In the genomic region with DNA sequence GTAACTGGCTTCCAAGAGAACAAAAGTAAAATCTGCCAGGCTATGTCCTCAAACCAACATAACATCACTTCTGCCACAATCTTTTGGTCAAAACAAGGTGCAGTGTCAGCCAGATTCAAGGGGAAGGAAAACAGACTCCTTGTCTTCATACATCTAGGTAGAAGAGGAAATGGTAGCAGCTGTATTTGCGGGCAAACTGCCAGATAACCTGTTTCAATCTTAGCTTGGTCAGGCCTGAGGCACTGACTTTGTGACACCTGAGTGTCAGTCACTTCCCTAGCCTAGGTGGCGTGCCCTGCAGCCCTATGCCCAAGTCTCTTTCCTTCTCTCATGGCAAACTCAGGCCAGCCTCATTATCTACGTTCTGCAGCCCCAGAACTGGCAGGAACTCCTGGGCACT, we compare ENCODE assay signal across 12 cellular contexts.
DNase-seq lines count a peak whose midpoint lies in the region; ATAC-seq and TF ChIP-seq lines count a peak whose summit lies in the region.
"Had no signal": no experiment of that assay in that cellular context is flagged by ENCODE, and none has a peak within 500 bp of the region (broad histone marks: within the 10 kb centered on the region; RNA-seq: fewer than 3 reads in every experiment).

No MANE protein-coding gene starts in this region.

- no peaks in the 10 kb centered on the region for H3K9me3 Mint-ChIP-seq in activated CD8-positive, alpha-beta T cell treated with anti-CD3 and anti-CD28 coated beads for 36 hours
- no peaks in the 10 kb centered on the region for H3K9me3 Mint-ChIP-seq in activated CD8-positive, alpha-beta T cell treated with anti-CD3 and anti-CD28 coated beads, Interleukin-2, amount 10 ng/mL, durations not matched to agents 7 days and 5 days (ENCODE audit: insufficient read depth)
- H3K9me3 Mint-ChIP-seq: activated T-cell treated with anti-CD3 and anti-CD28 coated beads, Interleukin-2, amount 50 U/mL, for 4 hours had no signal

- peaks cover 4% of the 10 kb centered on the region for H3K4me1 Mint-ChIP-seq in activated CD8-positive, alpha-beta T cell treated with anti-CD3 and anti-CD28 coated beads for 36 hours (ENCODE audit: low read depth)
- no peaks in the 10 kb centered on the region for H3K4me1 Mint-ChIP-seq in activated CD8-positive, alpha-beta T cell treated with anti-CD3 and anti-CD28 coated beads, Interleukin-2, amount 10 ng/mL, durations not matched to agents 7 days and 5 days (ENCODE audit: low read depth)

- H3K36me3 ChIP-seq in Karpas-422 (ENCODE audit: insufficient read depth, low read length) = no peaks in the 10 kb centered on the region
- H3K36me3 ChIP-seq in stomach = no peaks in the 10 kb centered on the region

- no peaks in the 10 kb centered on the region for H3K36me3 Mint-ChIP-seq in activated CD8-positive, alpha-beta T cell treated with anti-CD3 and anti-CD28 coated beads for 36 hours (ENCODE audit: low read depth)
- no peaks in the 10 kb centered on the region for H3K36me3 Mint-ChIP-seq in activated CD8-positive, alpha-beta T cell treated with anti-CD3 and anti-CD28 coated beads, Interleukin-2, amount 10 ng/mL, durations not matched to agents 7 days and 5 days (ENCODE audit: low read depth)

- peak; percentile 9 for DNase-seq in activated CD8-positive, alpha-beta T cell treated with anti-CD3 and anti-CD28 coated beads for 36 hours
- DNase-seq in activated CD8-positive, alpha-beta T cell treated with anti-CD3 and anti-CD28 coated beads, Interleukin-2, amount 10 ng/mL, durations not matched to agents 7 days and 5 days = no peak
- DNase-seq in Karpas-422 = peak; percentile 84
- peak; percentile 59 for DNase-seq in stomach
- no peak for DNase-seq in foreskin melanocyte
- DNase-seq: activated T-cell treated with anti-CD3 and anti-CD28 coated beads, Interleukin-2, amount 50 U/mL, for 4 hours; dorsolateral prefrontal cortex; HCEC 1CT had no signal

- WGBS in stomach, 5 donors = 33 to 59% (median 52%) methylated on average over 3 of the region's 3 CpGs

- H3K9ac ChIP-seq in Karpas-422 (ENCODE audit: low read length) = no peak overlapping the region

- H2AFZ ChIP-seq in Karpas-422 (ENCODE audit: low read length) = no peak overlapping the region

- H3K9me2 ChIP-seq in Karpas-422 (replicated peaks; ENCODE audit: insufficient read depth, low read length) = no peaks in the 10 kb centered on the region

- H3K4me1 ChIP-seq in Karpas-422 (ENCODE audit: low read length) (peaks cover 13% of the 10 kb centered on the region), stomach (peaks cover 0 to 44% (median 17%) of the 10 kb centered on the region in 4 donors)

- no peak for TF ChIP-seq CTCF in activated CD8-positive, alpha-beta T cell treated with anti-CD3 and anti-CD28 coated beads for 36 hours (IDR thresholded peaks at IDR 0.05)
- TF ChIP-seq CTCF in stomach (IDR thresholded peaks at IDR 0.05) = no peak

- no peaks in the 10 kb centered on the region for H4K20me1 ChIP-seq in Karpas-422 (ENCODE audit: insufficient read depth, low read depth, low read length)

- intact Hi-C loops in activated CD8-positive, alpha-beta T cell treated with anti-CD3 and anti-CD28 coated beads for 36 hours (cut with micrococcal nuclease) = no loop called here
- intact Hi-C loops in stomach (cut with DNase I; ENCODE audit: low total_unique reads) = no loop called here

- TF ChIP-seq EP300 in stomach (IDR thresholded peaks at IDR 0.05) = no peak

- H3K4me2 ChIP-seq in Karpas-422 (ENCODE audit: low read depth, low read length, poor library complexity, severe bottlenecking) = no peak overlapping the region

- H3K79me2 ChIP-seq in Karpas-422 (ENCODE audit: low read length) = no peaks in the 10 kb centered on the region

- no peak for ATAC-seq in activated CD8-positive, alpha-beta T cell treated with anti-CD3 and anti-CD28 coated beads for 36 hours
- no peak for ATAC-seq in activated CD8-positive, alpha-beta T cell treated with anti-CD3 and anti-CD28 coated beads, Interleukin-2, amount 10 ng/mL, durations not matched to agents 7 days and 5 days
- ATAC-seq in GM21825 (IDR thresholded peaks at IDR 0.05; ENCODE audit: unreplicated experiment) (peak; percentile 73), HG03097 (IDR thresholded peaks at IDR 0.05; ENCODE audit: low FRiP score, unreplicated experiment) (no peak), esophagus mucosa (no peak)
- ATAC-seq: activated T-cell treated with anti-CD3 and anti-CD28 coated beads, Interleukin-2, amount 50 U/mL, for 4 hours; SK-N-SH treated with all-trans-retinoic acid at 6 μM for 48 hours had no signal

- no peak overlapping the region for H3K4me3 Mint-ChIP-seq in activated CD8-positive, alpha-beta T cell treated with anti-CD3 and anti-CD28 coated beads for 36 hours
- no peak overlapping the region for H3K4me3 Mint-ChIP-seq in activated CD8-positive, alpha-beta T cell treated with anti-CD3 and anti-CD28 coated beads, Interleukin-2, amount 10 ng/mL, durations not matched to agents 7 days and 5 days
- H3K4me3 Mint-ChIP-seq: activated T-cell treated with anti-CD3 and anti-CD28 coated beads, Interleukin-2, amount 50 U/mL, for 4 hours had no signal

- H3K9me3 ChIP-seq in Karpas-422 (ENCODE audit: low read length) (no peaks in the 10 kb centered on the region), stomach (no peaks in the 10 kb centered on the region)

- POLR2A ChIA-PET in activated CD8-positive, alpha-beta T cell treated with anti-CD3 and anti-CD28 coated beads for 36 hours (lab: Charles Lee) = no interaction called here
- POLR2A ChIA-PET in activated CD8-positive, alpha-beta T cell treated with anti-CD3 and anti-CD28 coated beads, Interleukin-2, amount 10 ng/mL, durations not matched to agents 7 days and 5 days (lab: Charles Lee) = no interaction called here

- H3K27ac Mint-ChIP-seq in activated CD8-positive, alpha-beta T cell treated with anti-CD3 and anti-CD28 coated beads for 36 hours = no peak overlapping the region
- H3K27ac Mint-ChIP-seq in activated CD8-positive, alpha-beta T cell treated with anti-CD3 and anti-CD28 coated beads, Interleukin-2, amount 10 ng/mL, durations not matched to agents 7 days and 5 days = no peak overlapping the region

- H3K4me3 ChIP-seq in Karpas-422 (ENCODE audit: low read length) (no peak overlapping the region), stomach (no peak overlapping the region)
- H3K4me3 ChIP-seq: dorsolateral prefrontal cortex had no signal

- H3K27ac ChIP-seq in Karpas-422 (ENCODE audit: low read length) (no peak overlapping the region), stomach (no peak overlapping the region)
- H3K27ac ChIP-seq: dorsolateral prefrontal cortex had no signal

- no peaks in the 10 kb centered on the region for H3K27me3 Mint-ChIP-seq in activated CD8-positive, alpha-beta T cell treated with anti-CD3 and anti-CD28 coated beads for 36 hours
- H3K27me3 Mint-ChIP-seq in activated CD8-positive, alpha-beta T cell treated with anti-CD3 and anti-CD28 coated beads, Interleukin-2, amount 10 ng/mL, durations not matched to agents 7 days and 5 days (ENCODE audit: low read depth) = peaks cover 8% of the 10 kb centered on the region

- no peak for TF ChIP-seq POLR2A in stomach (IDR thresholded peaks at IDR 0.05)

- H3K27me3 ChIP-seq in Karpas-422 (ENCODE audit: low read length) (no peaks in the 10 kb centered on the region), stomach (no peaks in the 10 kb centered on the region)
- H3K27me3 ChIP-seq: dorsolateral prefrontal cortex had no signal

- CTCF ChIA-PET in activated CD8-positive, alpha-beta T cell treated with anti-CD3 and anti-CD28 coated beads for 36 hours (lab: Charles Lee) = no interaction called here
- CTCF ChIA-PET in activated CD8-positive, alpha-beta T cell treated with anti-CD3 and anti-CD28 coated beads, Interleukin-2, amount 10 ng/mL, durations not matched to agents 7 days and 5 days (lab: Charles Lee) = no interaction called here

Comparison
In these comparisons a context has a peak if more than half of its experiments do, and no peak if none do; other contexts are left out.
1. DNase-seq: peak in activated CD8-positive, alpha-beta T cell treated with anti-CD3 and anti-CD28 coated beads for 36 hours (single experiment), Karpas-422 (single experiment) and stomach (single experiment); none in activated CD8-positive, alpha-beta T cell treated with anti-CD3 and anti-CD28 coated beads, Interleukin-2, amount 10 ng/mL, durations not matched to agents 7 days and 5 days (single experiment) and foreskin melanocyte (single experiment).